19 cellular contexts compared by ENCODE assay signal in the genomic region with DNA sequence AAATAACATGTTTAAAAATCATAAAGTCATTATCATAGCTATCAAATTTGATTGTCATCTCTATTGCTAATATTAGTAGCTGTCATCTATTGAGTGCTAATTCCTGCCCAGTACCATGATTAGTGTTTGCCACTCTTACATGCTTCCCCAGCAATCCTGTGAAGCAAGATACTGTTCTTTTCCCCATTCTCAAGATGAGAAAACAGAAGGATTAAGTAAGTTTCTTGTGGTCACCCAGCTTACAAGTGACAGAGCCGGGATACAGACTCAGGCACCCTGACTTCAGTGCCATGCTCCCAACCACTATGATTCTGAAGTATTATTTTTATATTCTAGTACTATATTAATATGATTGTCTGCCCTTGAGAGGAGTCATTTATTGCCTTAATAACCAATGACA. TPM values are rescaled to one million over a fixed set of nuclear protein-coding genes. Genes with fewer than 3 reads are reported as not detected.
A peak's percentile ranks its signal among the peaks of the same experiment; 100 is the strongest.
DNase-seq lines count a peak whose midpoint lies in the region; ATAC-seq, FAIRE-seq and TF ChIP-seq lines count a peak whose summit lies in the region.
"Had no signal": no experiment of that assay in that cellular context is flagged by ENCODE, and none has a peak within 500 bp of the region (broad histone marks: within the 10 kb centered on the region; RNA-seq: fewer than 3 reads in every experiment).

No MANE protein-coding gene starts in this region.

- no peak for TF ChIP-seq POLR2A in HepG2 (IDR thresholded peaks at IDR 0.05; ENCODE audit: insufficient read depth in 1 of 2, low read depth in 2 of 2, low read length in 2 of 2)

- TF ChIP-seq CTCF in left lung (IDR thresholded peaks at IDR 0.05), result no peak
- TF ChIP-seq CTCF in HepG2 (CRISPR knock-in tag; IDR thresholded peaks at IDR 0.05), result no peak
- TF ChIP-seq CTCF in WERI-Rb-1 (IDR thresholded peaks at IDR 0.05; ENCODE audit: low read depth, low read length), result no peak

- peaks cover 0 to 2% (median 0%) of the 10 kb centered on the region in 5 donors for H3K9me3 Mint-ChIP-seq in CD8-positive, alpha-beta memory T cell

- peaks cover 42 to 96% (median 80%) of the 10 kb centered on the region in 10 experiments for H3K4me1 ChIP-seq in BLaER1 treated with 17β-estradiol and CSF1 and Interleukin-3, amounts not matched to agents 10 nM and 100 nM
- peaks cover 78% of the 10 kb centered on the region for H3K4me1 ChIP-seq in CD8-positive, alpha-beta memory T cell (ENCODE audit: insufficient read depth, low read length)
- peaks cover 0 to 70% of the 10 kb centered on the region in 2 donors for H3K4me1 ChIP-seq in left lung
- no peaks in the 10 kb centered on the region for H3K4me1 ChIP-seq in HepG2 (ENCODE audit: insufficient read depth, low read length)
- H3K4me1 ChIP-seq: uterus had no signal

- peaks cover 85 to 100% (median 99%) of the 10 kb centered on the region in 3 donors for H3K4me1 Mint-ChIP-seq in CD8-positive, alpha-beta memory T cell

- TF ChIP-seq EP300 in HepG2 (IDR thresholded peaks at IDR 0.05; ENCODE audit: low read depth in 2 of 2, low read length in 2 of 2), result no peak
- TF ChIP-seq EP300 in HepG2 (CRISPR knock-in tag; IDR thresholded peaks at IDR 0.05; ENCODE audit: borderline replicate concordance), result no peak

- DNase-seq in CD8-positive, alpha-beta memory T cell, result no peak
- DNase-seq in SIG-M5 treated with dmso at 0.1 percent for 504 hours (lab: John Stamatoyannopoulos, UW; ENCODE audit: unreplicated experiment) (peak; percentile 66), left lung (no peak), HepG2 (ENCODE audit: low spot score) (no peak), WERI-Rb-1 (no peak), MG63 (no peak)
- DNase-seq: activated CD4-positive, alpha-beta T cell treated with anti-CD3 and anti-CD28 coated beads for 48 hours; activated effector memory CD4-positive, alpha-beta T cell treated with Interleukin-2 at 50 U/mL for 16 hours; heart right ventricle; mucosa of descending colon; NCI-H1694 treated with DMSO at 0.1 percent for 48 hours; NCI-H524; ovary; stimulated activated naive CD4-positive, alpha-beta T cell treated with Interleukin-2 at 50 U/mL for 16 hours; uterus had no signal

- H3K4me3 ChIP-seq in BLaER1 treated with 17β-estradiol and CSF1 and Interleukin-3, amounts not matched to agents 10 nM and 100 nM, result no peak overlapping the region; a peak in 1 of 20 replicates
- H3K4me3 ChIP-seq in CD8-positive, alpha-beta memory T cell (ENCODE audit: low read length), result no peak overlapping the region
- H3K4me3 ChIP-seq in left lung, result no peak overlapping the region
- H3K4me3 ChIP-seq in HepG2 (replicated peaks in 1 of 3; ENCODE audit: insufficient read depth in 1 of 3, low read depth in 2 of 3, low read length in 3 of 3), result no peak overlapping the region
- H3K4me3 ChIP-seq in WERI-Rb-1 (ENCODE audit: low read depth, low read length), result no peak overlapping the region
- no peak overlapping the region for H3K4me3 ChIP-seq in MG63
- H3K4me3 ChIP-seq: heart right ventricle, mucosa of descending colon, ovary, skin epidermis, uterus had no signal

- POLR2A ChIA-PET in CD8-positive, alpha-beta memory T cell (lab: Charles Lee), result interaction anchor here (0.9 to 1.2 kb wide), 2 partner anchors 10 to 50 kb away, joined by 3 to 4 read pairs; no protein-coding TSS in a partner anchor
- POLR2A ChIA-PET in HepG2 (lab: Yijun Ruan, JAX), result no interaction called here

- peaks cover under 1 to 23% (median 8%) of the 10 kb centered on the region in 3 donors for H3K36me3 Mint-ChIP-seq in CD8-positive, alpha-beta memory T cell

- H4K20me1 ChIP-seq in BLaER1 treated with 17β-estradiol and CSF1 and Interleukin-3, amounts not matched to agents 10 nM and 100 nM, result peaks cover 53 to 100% (median 88%) of the 10 kb centered on the region in 11 experiments; a peak in 21 of 22 replicates
- H4K20me1 ChIP-seq in HepG2 (ENCODE audit: insufficient read depth, low read length), result no peaks in the 10 kb centered on the region

- no peaks in the 10 kb centered on the region for H3K27me3 Mint-ChIP-seq in CD8-positive, alpha-beta memory T cell

- no peaks in the 10 kb centered on the region for H3K79me2 ChIP-seq in HepG2 (ENCODE audit: insufficient read depth, low read length)

- intact Hi-C loops in left lung (cut with DNase I), result no loop called here
- intact Hi-C loops in HepG2 (cut with micrococcal nuclease; ENCODE audit: unreplicated experiment), result no loop called here

- no peak overlapping the region for H2AFZ ChIP-seq in HepG2 (ENCODE audit: low read length)

- peak overlapping the region in 9 of 11 experiments; percentile 14 to 76 (median 45); a peak in 14 of 22 replicates for H3K9ac ChIP-seq in BLaER1 treated with 17β-estradiol and CSF1 and Interleukin-3, amounts not matched to agents 10 nM and 100 nM
- no peak overlapping the region for H3K9ac ChIP-seq in HepG2 (ENCODE audit: insufficient read depth, low read depth, low read length)

- CTCF ChIA-PET in CD8-positive, alpha-beta memory T cell (lab: Charles Lee), result interaction anchor here (1.1 to 2.8 kb wide), 2 partner anchors 17 to 94 kb away, joined by 3 to 17 read pairs; no protein-coding TSS in a partner anchor
- CTCF ChIA-PET in HepG2 (lab: Yijun Ruan, JAX; ENCODE audit: low intra/inter-chr PET ratio, low total read pairs), result no interaction called here

- peak; percentile 25 for ATAC-seq in left lung
- no peak for ATAC-seq in HepG2

- H3K27ac ChIP-seq in BLaER1 treated with 17β-estradiol and CSF1 and Interleukin-3, amounts not matched to agents 10 nM and 100 nM, result peak overlapping the region; percentile 40 to 93 (median 67); a peak in 20 of 22 replicates
- H3K27ac ChIP-seq in CD8-positive, alpha-beta memory T cell (ENCODE audit: low read depth, low read length), result peak overlapping the region; percentile 39
- H3K27ac ChIP-seq in left lung, result peak overlapping the region in 1 of 2 donors; percentile 62
- H3K27ac ChIP-seq in HepG2 (ENCODE audit: extremely low read length, insufficient read depth, low read length), result no peak overlapping the region
- H3K27ac ChIP-seq in WERI-Rb-1, result no peak overlapping the region
- H3K27ac ChIP-seq: C4-2B, ovary, uterus had no signal

- peaks cover under 1 to 44% (median 31%) of the 10 kb centered on the region in 11 experiments; a peak in 19 of 22 replicates for H3K9me3 ChIP-seq in BLaER1 treated with 17β-estradiol and CSF1 and Interleukin-3, amounts not matched to agents 10 nM and 100 nM (replicated peaks in 1 of 11)
- no peaks in the 10 kb centered on the region for H3K9me3 ChIP-seq in CD8-positive, alpha-beta memory T cell (ENCODE audit: low read length)
- H3K9me3 ChIP-seq in left lung, result no peaks in the 10 kb centered on the region
- no peaks in the 10 kb centered on the region for H3K9me3 ChIP-seq in HepG2 (ENCODE audit: low read length)
- no peaks in the 10 kb centered on the region for H3K9me3 ChIP-seq in WERI-Rb-1 (ENCODE audit: severe bottlenecking)
- H3K9me3 ChIP-seq in MG63, result no peaks in the 10 kb centered on the region
- H3K9me3 ChIP-seq: mucosa of descending colon, ovary, uterus had no signal

- no peak for FAIRE-seq in HepG2 (lab: Jason Lieb, UNC)
- FAIRE-seq: RCC 7860 had no signal

- 27% methylated on average over 1 of the region's 1 CpG for WGBS in HepG2 (ENCODE audit: low lambda C conversion rate)

- H3K4me2 ChIP-seq in BLaER1 treated with 17β-estradiol and CSF1 and Interleukin-3, amounts not matched to agents 10 nM and 100 nM, result peak overlapping the region; percentile 44 to 93 (median 70)
- no peak overlapping the region for H3K4me2 ChIP-seq in HepG2 (ENCODE audit: low read depth, low read length)

- in situ Hi-C loops in HepG2 (cut with HindIII; ENCODE audit: extremely low pct_ligation_motif_present, low pct_unique_long_range_greater_than_20kb), result no loop called here

- H3K4me3 Mint-ChIP-seq in CD8-positive, alpha-beta memory T cell, result peak overlapping the region in 5 of 7 donors; percentile 12 to 66 (median 47)

- peaks cover 3 to 89% (median 70%) of the 10 kb centered on the region in 11 experiments; a peak in 19 of 22 replicates for H3K36me3 ChIP-seq in BLaER1 treated with 17β-estradiol and CSF1 and Interleukin-3, amounts not matched to agents 10 nM and 100 nM
- no peaks in the 10 kb centered on the region for H3K36me3 ChIP-seq in CD8-positive, alpha-beta memory T cell (ENCODE audit: insufficient read depth, low read length)
- no peaks in the 10 kb centered on the region for H3K36me3 ChIP-seq in left lung
- H3K36me3 ChIP-seq in HepG2 (replicated peaks in 1 of 2; ENCODE audit: control insufficient read depth in 1 of 2, insufficient read depth in 2 of 2, low read length in 2 of 2), result no peaks in the 10 kb centered on the region
- no peaks in the 10 kb centered on the region for H3K36me3 ChIP-seq in WERI-Rb-1
- no peaks in the 10 kb centered on the region for H3K36me3 ChIP-seq in MG63
- H3K36me3 ChIP-seq: heart right ventricle, ovary, uterus had no signal

- H3K27me3 ChIP-seq in BLaER1 treated with 17β-estradiol and CSF1 and Interleukin-3, amounts not matched to agents 10 nM and 100 nM, result no peaks in the 10 kb centered on the region
- H3K27me3 ChIP-seq in CD8-positive, alpha-beta memory T cell (ENCODE audit: insufficient read depth, low read length, poor library complexity, severe bottlenecking), result no peaks in the 10 kb centered on the region
- H3K27me3 ChIP-seq in left lung (no peaks in the 10 kb centered on the region), HepG2 (ENCODE audit: control insufficient read depth in 1 of 2, insufficient read depth in 2 of 2, low read length in 2 of 2) (no peaks in the 10 kb centered on the region), WERI-Rb-1 (ENCODE audit: insufficient read depth, low read depth, severe bottlenecking) (no peaks in the 10 kb centered on the region), MG63 (no peaks in the 10 kb centered on the region)
- H3K27me3 ChIP-seq: heart right ventricle, ovary, uterus had no signal

- H3K27ac Mint-ChIP-seq in CD8-positive, alpha-beta memory T cell, result peak overlapping the region; percentile 10 to 88 (median 69)

- BruUV-seq in HepG2 (replicated peaks; lab: Mats Ljungman, UMichigan), result no TSS peak

- no peak for TF ChIP-seq RAD21 in HepG2 (CRISPR knock-in tag; IDR thresholded peaks at IDR 0.05)

RNA-seq across cellular contexts. Expression of gene LRRC8C, which starts 36.5 kb away (rescaled TPM):
- 10 to 100 TPM; 61.4 to 63.5 TPM for total RNA-seq in CD8-positive, alpha-beta memory T cell
- polyA plus RNA-seq in CD8-positive, alpha-beta memory T cell, result 19.7 TPM
- total RNA-seq in left lung, result 10 to 100 TPM; 11.4 to 11.6 TPM
- total RNA-seq in HepG2 (2016; rRNA removed; fragmentation: Illumina TruSeq; extraction: Trizol), result 0.22 TPM in 2 replicates
- under 0.01 and 0.10 TPM in 2 replicates for total RNA-seq in HepG2 (2016; cell fraction: cytosol; rRNA removed; fragmentation: Illumina TruSeq; extraction: Trizol; ENCODE audit: low read depth)
- 0.22 and 0.24 TPM in 2 replicates for total RNA-seq in HepG2 (2016; cell fraction: insoluble cytoplasmic fraction; rRNA removed; fragmentation: Illumina TruSeq; extraction: Trizol)
- total RNA-seq in HepG2 (2016; cell fraction: membrane; rRNA removed; fragmentation: Illumina TruSeq; extraction: Trizol), result 0.12 and 0.14 TPM in 2 replicates
- total RNA-seq in HepG2 (2016; cell fraction: nucleus; rRNA removed; fragmentation: Illumina TruSeq; extraction: Trizol), result 0.25 and 0.47 TPM in 2 replicates
- 0.25 and 0.32 TPM in 2 replicates for polyA plus RNA-seq in HepG2 (2011; rRNA removed)
- 0.13 and 0.22 TPM in 2 replicates for polyA plus RNA-seq in HepG2 (2011; cell fraction: cytosol; rRNA removed)
- polyA plus RNA-seq in HepG2 (2011; cell fraction: nucleus; rRNA removed), result 0.21 and 0.26 TPM in 2 replicates
- 0.19 and 0.28 TPM in 2 replicates for polyA plus RNA-seq in HepG2 (2012)
- 0.01 and 0.02 TPM in 2 replicates for polyA plus RNA-seq in HepG2 (2016; cell fraction: cytosol; fragmentation: Illumina TruSeq; extraction: Trizol; ENCODE audit: low read depth)
- polyA plus RNA-seq in HepG2 (2016; cell fraction: insoluble cytoplasmic fraction; fragmentation: Illumina TruSeq; extraction: Trizol; ENCODE audit: low read depth), result 0.21 and 0.28 TPM in 2 replicates
- polyA plus RNA-seq in HepG2 (2016; cell fraction: membrane; fragmentation: Illumina TruSeq; extraction: Trizol; ENCODE audit: low read depth), result 0.03 TPM in 2 replicates
- 0.31 and 0.49 TPM in 2 replicates for polyA plus RNA-seq in HepG2 (2016; cell fraction: nucleus; fragmentation: Illumina TruSeq; extraction: Trizol; ENCODE audit: insufficient read depth, low read depth)
- 0.36 and 3.1 TPM in 2 replicates for polyA minus RNA-seq in HepG2 (2011; rRNA and poly(A)+ RNA removed; ENCODE audit: low replicate concordance)
- polyA minus RNA-seq in HepG2 (2011; cell fraction: cytosol; rRNA and poly(A)+ RNA removed), result 0.10 and 0.18 TPM in 2 replicates
- polyA minus RNA-seq in HepG2 (2011; cell fraction: nucleus; rRNA and poly(A)+ RNA removed), result 0.64 and 0.99 TPM in 2 replicates
- total RNA-seq in MG63 (2014; rRNA removed; shearing (Covaris generic); ENCODE audit: low replicate concordance), result 0.05 and 0.43 TPM in 2 replicates

Comparison
In these comparisons a context has a peak if more than half of its experiments do, and no peak if none do; other contexts are left out.
1. H3K27ac ChIP-seq: peak in BLaER1 treated with 17β-estradiol and CSF1 and Interleukin-3, amounts not matched to agents 10 nM and 100 nM (11 of 11) and CD8-positive, alpha-beta memory T cell (single experiment); none in HepG2 (single experiment) and WERI-Rb-1 (single experiment).
2. RNA of gene LRRC8C, which starts 36.5 kb away (total RNA-seq): 61.4 to 63.5 TPM in CD8-positive, alpha-beta memory T cell; 11.4 to 11.6 TPM in left lung, 0.05 to 0.43 TPM in MG63 and under 0.01 to 0.47 TPM in HepG2; every median in the first group is over 4 times any median in the second.